Comparison of ENCODE assay signal across 8 cellular contexts in the genomic region with DNA sequence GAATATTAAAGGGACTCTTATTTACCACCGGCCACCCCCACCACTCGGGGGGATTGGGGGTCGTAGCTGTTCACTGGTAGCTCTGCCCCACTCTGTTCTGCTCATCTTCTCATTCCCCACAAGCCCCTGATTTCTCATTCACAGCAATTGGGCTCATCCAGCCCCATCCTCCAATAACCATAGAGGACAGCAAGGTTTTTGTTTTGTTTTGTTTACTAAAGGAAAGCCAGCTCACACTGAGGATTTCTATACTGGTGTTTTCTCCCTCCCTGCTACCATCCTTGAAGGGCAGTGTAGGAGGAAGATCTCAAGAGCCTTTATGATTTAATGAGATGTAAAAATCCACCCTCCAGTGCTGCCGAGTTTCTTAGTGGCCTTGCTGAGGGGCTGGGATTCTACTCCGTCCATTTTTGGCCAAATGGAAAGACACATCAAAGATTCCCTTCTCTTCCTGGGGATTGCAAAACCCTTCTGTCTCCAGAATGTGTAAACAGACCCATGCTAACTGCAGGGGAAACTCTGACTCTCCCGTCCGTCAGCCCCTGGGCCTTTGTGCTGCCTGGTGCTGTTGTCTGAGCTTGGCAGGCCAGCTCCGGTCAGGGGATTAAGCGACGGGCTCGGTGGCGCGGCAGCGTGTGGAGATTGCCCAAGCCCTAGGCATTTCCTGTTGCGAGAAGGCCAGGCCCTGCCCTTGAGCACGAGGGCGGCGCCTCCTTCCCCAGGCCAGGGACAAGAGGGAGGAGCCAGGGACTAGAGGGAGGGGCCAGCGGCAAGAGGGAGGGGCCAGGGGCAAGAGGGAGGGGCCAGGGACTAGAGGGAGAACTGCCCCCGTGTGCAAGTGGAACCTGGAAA.
DNase-seq lines count a peak whose midpoint lies in the region; ATAC-seq, FAIRE-seq and TF ChIP-seq lines count a peak whose summit lies in the region.

No MANE protein-coding gene starts in this region.

- H3K36me3 ChIP-seq in KMS-11 (ENCODE audit: insufficient read depth) (no peaks in the 10 kb centered on the region), astrocyte (ENCODE audit: insufficient read depth, low read length) (peaks cover 7% of the 10 kb centered on the region), psoas muscle (ENCODE audit: insufficient read depth in 1 of 2, low read depth in 1 of 2) (peaks cover 0 to 5% of the 10 kb centered on the region in 2 donors)

- DNase-seq in Calu3 (peak; percentile 77), astrocyte (ENCODE audit: low read depth) (peak; percentile 84), hepatic stellate cell (ENCODE audit: low spot score) (peak; percentile 82), psoas muscle (peak; percentile 95 to 97), NCI-H187 treated with DMSO at 0.1 percent for 48 hours (lab: John Stamatoyannopoulos, UW) (no peak)

- H3K9me3 Mint-ChIP-seq in Calu3 (ENCODE audit: low read depth, unreplicated experiment), result no peaks in the 10 kb centered on the region
- H3K9me3 Mint-ChIP-seq in astrocyte (ENCODE audit: unreplicated experiment), result no peaks in the 10 kb centered on the region

- H3K36me3 Mint-ChIP-seq in Calu3 (ENCODE audit: insufficient read depth, unreplicated experiment) (no peaks in the 10 kb centered on the region), astrocyte (ENCODE audit: low read depth, unreplicated experiment) (peaks cover 18% of the 10 kb centered on the region)

- intact Hi-C loops in Calu3 (cut with micrococcal nuclease; ENCODE audit: unreplicated experiment), result no loop called here
- intact Hi-C loops in psoas muscle (cut with DNase I), result no loop called here

- H3K4me2 ChIP-seq in KMS-11 (peak overlapping the region; percentile 10; the same call in 1 of the 2 replicates), astrocyte (ENCODE audit: low read length) (peak overlapping the region; percentile 64)

- H2AFZ ChIP-seq in KMS-11 (ENCODE audit: low read depth), result peak overlapping the region; percentile 64
- H2AFZ ChIP-seq in astrocyte (ENCODE audit: low read depth, low read length), result peak overlapping the region; percentile 54

- WGBS in psoas muscle, 3 donors, result 17 to 26% (median 23%) methylated on average over 19 to 20 of the region's 20 CpGs

- H3K79me2 ChIP-seq in KMS-11 (ENCODE audit: insufficient read depth, low read depth) (no peaks in the 10 kb centered on the region), astrocyte (ENCODE audit: insufficient read depth, low read length) (no peaks in the 10 kb centered on the region)

- H3K27me3 ChIP-seq in KMS-11 (ENCODE audit: insufficient read depth, low read depth) (no peaks in the 10 kb centered on the region), astrocyte (ENCODE audit: insufficient read depth, low read length) (no peaks in the 10 kb centered on the region), psoas muscle (ENCODE audit: insufficient read depth in 3 of 3, low read length in 2 of 3) (no peaks in the 10 kb centered on the region)

- H3K4me3 Mint-ChIP-seq in Calu3 (ENCODE audit: low read depth, unreplicated experiment) (no peak overlapping the region), astrocyte (ENCODE audit: unreplicated experiment) (no peak overlapping the region)

- BruUV-seq in Calu3 (replicated peaks; lab: Mats Ljungman, UMichigan), result no TSS peak

- H3K4me1 Mint-ChIP-seq in Calu3 (ENCODE audit: low read depth, unreplicated experiment) (peaks cover 6% of the 10 kb centered on the region), astrocyte (ENCODE audit: low read depth, unreplicated experiment) (peaks cover 47% of the 10 kb centered on the region)

- H4K20me1 ChIP-seq in KMS-11 (ENCODE audit: insufficient read depth), result no peaks in the 10 kb centered on the region
- no peaks in the 10 kb centered on the region for H4K20me1 ChIP-seq in astrocyte (ENCODE audit: insufficient read depth, low read length)

- H3K27me3 Mint-ChIP-seq in Calu3 (ENCODE audit: unreplicated experiment), result peaks cover 41% of the 10 kb centered on the region
- H3K27me3 Mint-ChIP-seq in astrocyte (ENCODE audit: low read depth, unreplicated experiment), result no peaks in the 10 kb centered on the region

- no peak for FAIRE-seq in astrocyte (lab: Jason Lieb, UNC)

- TF ChIP-seq CTCF in Calu3 (IDR thresholded peaks at IDR 0.05; ENCODE audit: unreplicated experiment), result no peak
- TF ChIP-seq CTCF in KMS-11 (conservative IDR thresholded peaks at IDR 0.05; ENCODE audit: low read depth, low read length), result no peak
- no peak for TF ChIP-seq CTCF in astrocyte (IDR thresholded peaks at IDR 0.05; ENCODE audit: insufficient read depth, low read depth, low read length)
- TF ChIP-seq CTCF in psoas muscle (IDR thresholded peaks at IDR 0.05), result no peak

- CTCF ChIA-PET in Calu3 (lab: Charles Lee), result no interaction called here

- H3K9ac ChIP-seq in KMS-11 (peak overlapping the region; percentile 28; the same call in 1 of the 2 replicates), astrocyte (ENCODE audit: low read length) (peak overlapping the region; percentile 57)

- ATAC-seq in psoas muscle (peak; percentile 92 to 96 (median 95)), HG02763 (IDR thresholded peaks at IDR 0.05; ENCODE audit: unreplicated experiment) (no peak)
- ATAC-seq in activated CD4-positive, CD25-positive, alpha-beta regulatory T cell treated with anti-CD3 and anti-CD28 coated beads, Interleukin-2, amount 50 U/mL, for 24 hours, result no peak

- H3K4me1 ChIP-seq in KMS-11 (ENCODE audit: low read depth, poor library complexity, severe bottlenecking), result no peaks in the 10 kb centered on the region
- peaks cover 17% of the 10 kb centered on the region for H3K4me1 ChIP-seq in astrocyte (ENCODE audit: insufficient read depth, low read length)
- H3K4me1 ChIP-seq in psoas muscle, result peaks cover 21% of the 10 kb centered on the region

- H3K9me3 ChIP-seq in astrocyte (ENCODE audit: insufficient read depth, low read depth, low read length), result no peaks in the 10 kb centered on the region
- no peaks in the 10 kb centered on the region for H3K9me3 ChIP-seq in psoas muscle

- H3K27ac ChIP-seq in KMS-11 (no peak overlapping the region), astrocyte (ENCODE audit: low read depth, low read length) (peak overlapping the region; percentile 74), psoas muscle (peak overlapping the region; percentile 83)

- H3K27ac Mint-ChIP-seq in Calu3 (ENCODE audit: unreplicated experiment) (no peak overlapping the region), astrocyte (ENCODE audit: unreplicated experiment) (peak overlapping the region; percentile 98)

- H3K4me3 ChIP-seq in KMS-11 (IDR thresholded peaks at IDR 0.05; ENCODE audit: insufficient read depth, low read depth, low read length) (no peak overlapping the region), astrocyte (ENCODE audit: insufficient read depth, low read depth, low read length) (peak overlapping the region; percentile 3), psoas muscle (peak overlapping the region; percentile 31)

Comparison
In these comparisons a context has a peak if more than half of its experiments do, and no peak if none do; other contexts are left out.
1. ATAC-seq: peak in psoas muscle (4 of 4); none in HG02763 (single experiment) and activated CD4-positive, CD25-positive, alpha-beta regulatory T cell treated with anti-CD3 and anti-CD28 coated beads, Interleukin-2, amount 50 U/mL, for 24 hours (0 of 2).